In genomic region chr10:24930427-24930826, GRCh38 we compare ENCODE assay signal across 1 cellular context.
TF ChIP-seq lines count a peak whose summit lies in the region.

No MANE protein-coding gene starts in this region.

TF ChIP-seq in GM12878, 131 proteins besides CTCF, POLR2A, EP300 and RAD21 (continued from another document):
- TF ChIP-seq CUX1 (IDR thresholded peaks at IDR 0.05; ENCODE audit: insufficient replicate concordance, low read depth, low read length) (peak; percentile 33), YY1 (IDR thresholded peaks at IDR 0.05; ENCODE audit: low read depth, low read length) (no peak), ZNF687 (IDR thresholded peaks at IDR 0.05) (peak; percentile 48; the same call in 1 of the 2 replicates), MAX (IDR thresholded peaks at IDR 0.05; ENCODE audit: low read depth, low read length) (no peak), ZNF384 (IDR thresholded peaks at IDR 0.05; ENCODE audit: borderline replicate concordance, low read depth, low read length) (no peak), SKIL (IDR thresholded peaks at IDR 0.05; ENCODE audit: low read depth, poor library complexity, severe bottlenecking) (peak; percentile 44), JUNB (IDR thresholded peaks at IDR 0.05) (0 out of 2 replicates have a peak, but pooled peaks have one; percentile 31), MEF2B (IDR thresholded peaks at IDR 0.05; ENCODE audit: partially characterized antibody, poor library complexity, severe bottlenecking) (peak; percentile 91), PAX5 (IDR thresholded peaks at IDR 0.05; ENCODE audit: borderline replicate concordance, low read depth, low read length) (0 out of 2 replicates have a peak, but pooled peaks have one; percentile 62), DPF2 (IDR thresholded peaks at IDR 0.05) (0 out of 2 replicates have a peak, but pooled peaks have one; percentile 30), SMC3 (IDR thresholded peaks at IDR 0.05; ENCODE audit: borderline replicate concordance, low read length) (peak; percentile 15; the same call in 1 of the 2 replicates), TBL1XR1 (IDR thresholded peaks at IDR 0.05; ENCODE audit: low read depth, low read length) (no peak), IKZF1 (conservative IDR thresholded peaks at IDR 0.05) (peak; percentile 45; the same call in 1 of the 2 replicates)
TF ChIP-seq in GM12878: peak in this region for 13.
